ENCODE assay signal across 9 cellular contexts in the genomic region with DNA sequence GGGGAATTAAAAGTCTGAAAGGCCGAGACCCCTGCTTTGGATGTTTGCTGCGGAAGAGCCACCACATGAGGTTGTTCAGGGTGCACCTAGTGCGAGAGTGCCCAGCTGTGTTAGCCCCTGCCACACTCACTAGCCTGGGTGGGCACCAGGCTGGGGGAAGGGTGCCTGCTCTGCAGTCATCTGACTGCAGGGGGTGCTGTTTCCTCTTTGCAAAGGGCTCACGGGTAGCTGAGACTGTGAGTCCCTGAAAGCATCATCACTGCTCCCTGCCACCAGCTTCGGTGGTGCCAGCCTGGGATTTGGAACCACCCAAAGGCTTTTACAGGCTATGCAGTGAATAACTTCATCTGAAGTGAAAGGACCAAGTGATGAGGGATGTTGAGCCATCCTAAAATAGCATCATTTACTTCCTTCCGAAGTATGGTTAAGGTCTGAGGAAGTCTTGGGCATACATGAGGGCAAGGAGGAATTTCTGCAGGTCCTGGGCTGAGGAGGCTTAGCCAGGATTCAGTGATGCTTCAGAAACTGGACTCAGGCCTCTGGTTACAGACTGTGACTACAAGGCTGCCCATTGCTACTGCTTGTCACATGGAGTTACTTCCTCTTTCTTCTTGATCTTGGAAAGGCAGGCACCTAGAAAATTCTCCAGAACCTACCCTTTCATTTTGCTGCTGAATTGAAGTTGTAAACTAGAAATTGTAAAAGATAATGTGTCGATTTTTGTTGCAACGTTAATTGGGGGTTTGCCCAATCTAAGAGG.
DNase-seq lines count a peak whose midpoint lies in the region; ATAC-seq, FAIRE-seq and TF ChIP-seq lines count a peak whose summit lies in the region.
"Had no signal": no experiment of that assay in that cellular context is flagged by ENCODE, and none has a peak within 500 bp of the region (broad histone marks: within the 10 kb centered on the region; RNA-seq: fewer than 3 reads in every experiment).

No MANE protein-coding gene starts in this region.

- no peak for FAIRE-seq in keratinocyte (lab: Jason Lieb, UNC)

- H3K27ac Mint-ChIP-seq in activated T-helper 2 cell treated with anti-CD3 and anti-CD28 coated beads, Interferon-gamma antibody, Interleukin-2, Interleukin-4, amounts not matched to agents 10 μg/mL and 5 μg/mL and 100 μg/mL, durations not matched to agents 14 hours and 24 hours and 36 hours: no peak overlapping the region
- H3K27ac Mint-ChIP-seq: natural killer cell treated with Interleukin-12 subunit alpha and Interleukin-12 subunit beta and Interleukin-15 and Interleukin-18, amount 100 ng/mL, for 72 hours; T-helper 2 cell treated with Interferon-gamma antibody and Interleukin-4, amounts not matched to agents 5 μg/mL and 100 μg/mL, for 36 hours had no signal

- H3K9me1 ChIP-seq in keratinocyte (ENCODE audit: control insufficient read depth, extremely low read depth, insufficient read depth, low read length): no peaks in the 10 kb centered on the region

- H3K36me3 Mint-ChIP-seq in activated T-helper 2 cell treated with anti-CD3 and anti-CD28 coated beads, Interferon-gamma antibody, Interleukin-2, Interleukin-4, amounts not matched to agents 10 μg/mL and 5 μg/mL and 100 μg/mL, durations not matched to agents 14 hours and 24 hours and 36 hours (ENCODE audit: low read depth): no peaks in the 10 kb centered on the region
- H3K36me3 Mint-ChIP-seq: natural killer cell treated with Interleukin-12 subunit alpha and Interleukin-12 subunit beta and Interleukin-15 and Interleukin-18, amount 100 ng/mL, for 72 hours had no signal

- TF ChIP-seq POLR2A in gastroesophageal sphincter (IDR thresholded peaks at IDR 0.05): no peak

- H4K20me1 ChIP-seq in keratinocyte (ENCODE audit: control insufficient read depth, extremely low read depth, insufficient read depth, low read length): no peaks in the 10 kb centered on the region

- DNase-seq in NOMO-1 (lab: John Stamatoyannopoulos, UW; ENCODE audit: unreplicated experiment in 2 of 2) (peak; percentile 24 to 55), keratinocyte (ENCODE audit: low read depth, low spot score) (no peak), GF-D8 (lab: John Stamatoyannopoulos, UW) (no peak)
- DNase-seq in activated T-helper 2 cell treated with anti-CD3 and anti-CD28 coated beads, Interferon-gamma antibody, Interleukin-2, Interleukin-4, amounts not matched to agents 10 μg/mL and 5 μg/mL and 100 μg/mL, durations not matched to agents 14 hours and 24 hours and 36 hours (ENCODE audit: low spot score): no peak

- H3K27me3 ChIP-seq in keratinocyte (ENCODE audit: control insufficient read depth, extremely low read depth, insufficient read depth, low read length) (no peaks in the 10 kb centered on the region), gastroesophageal sphincter (no peaks in the 10 kb centered on the region)

- WGBS in gastroesophageal sphincter (ENCODE audit: low coverage in 1 of 2), 2 donors: 55 to 100% methylated on average over 2 to 3 of the region's 8 CpGs

- H3K9ac ChIP-seq in keratinocyte (ENCODE audit: control insufficient read depth, extremely low read depth, insufficient read depth, low read length): no peak overlapping the region

- no peaks in the 10 kb centered on the region for H3K79me2 ChIP-seq in keratinocyte (ENCODE audit: control insufficient read depth, insufficient read depth, low read length)

- peak; percentile 64 for ATAC-seq in GM21515 (IDR thresholded peaks at IDR 0.05; ENCODE audit: unreplicated experiment)
- no peak for ATAC-seq in gastroesophageal sphincter

- no peaks in the 10 kb centered on the region for H3K36me3 ChIP-seq in keratinocyte (ENCODE audit: control insufficient read depth in 2 of 2, extremely low read depth in 1 of 2, insufficient read depth in 2 of 2, low read length in 2 of 2)
- H3K36me3 ChIP-seq in gastroesophageal sphincter: no peaks in the 10 kb centered on the region

- intact Hi-C loops in activated T-helper 2 cell treated with anti-CD3 and anti-CD28 coated beads, Interferon-gamma antibody, Interleukin-2, Interleukin-4, amounts not matched to agents 10 μg/mL and 5 μg/mL and 100 μg/mL, durations not matched to agents 14 hours and 24 hours and 36 hours (cut with micrococcal nuclease): loop anchor here (2.0 kb wide), 1 partner anchor 203 kb away; no protein-coding TSS in a partner anchor

- no peak overlapping the region for H3K4me3 Mint-ChIP-seq in activated T-helper 2 cell treated with anti-CD3 and anti-CD28 coated beads, Interferon-gamma antibody, Interleukin-2, Interleukin-4, amounts not matched to agents 10 μg/mL and 5 μg/mL and 100 μg/mL, durations not matched to agents 14 hours and 24 hours and 36 hours (ENCODE audit: low read depth)
- H3K4me3 Mint-ChIP-seq: natural killer cell treated with Interleukin-12 subunit alpha and Interleukin-12 subunit beta and Interleukin-15 and Interleukin-18, amount 100 ng/mL, for 72 hours; T-helper 2 cell treated with Interferon-gamma antibody and Interleukin-4, amounts not matched to agents 5 μg/mL and 100 μg/mL, for 36 hours had no signal

- no peak overlapping the region for H2AFZ ChIP-seq in keratinocyte (ENCODE audit: control insufficient read depth, low read length)

- peak; percentile 80 for TF ChIP-seq CTCF in GM12873 (IDR thresholded peaks at IDR 0.05; ENCODE audit: insufficient read depth, low read depth, low read length, missing control alignments)
- TF ChIP-seq CTCF in keratinocyte (optimal IDR thresholded peaks at IDR 0.05 in 1 of 3, IDR thresholded peaks at IDR 0.05 in 1 of 3, conservative IDR thresholded peaks at IDR 0.05 in 1 of 3; ENCODE audit: extremely low read depth in 1 of 3, insufficient read depth in 2 of 3, low read length in 3 of 3): peak; percentile 46 to 81 (median 78)
- no peak for TF ChIP-seq CTCF in gastroesophageal sphincter (IDR thresholded peaks at IDR 0.05)

- H3K4me2 ChIP-seq in keratinocyte (ENCODE audit: control insufficient read depth, extremely low read depth, insufficient read depth, low read depth, low read length): no peak overlapping the region

- H3K27me3 Mint-ChIP-seq in activated T-helper 2 cell treated with anti-CD3 and anti-CD28 coated beads, Interferon-gamma antibody, Interleukin-2, Interleukin-4, amounts not matched to agents 10 μg/mL and 5 μg/mL and 100 μg/mL, durations not matched to agents 14 hours and 24 hours and 36 hours (ENCODE audit: low read depth): no peaks in the 10 kb centered on the region

- no peaks in the 10 kb centered on the region for H3K9me3 ChIP-seq in keratinocyte (ENCODE audit: control insufficient read depth, low read depth, low read length)
- H3K9me3 ChIP-seq in gastroesophageal sphincter: no peaks in the 10 kb centered on the region

- no peak overlapping the region for H3K27ac ChIP-seq in keratinocyte (ENCODE audit: control insufficient read depth, insufficient read depth, low read length)
- H3K27ac ChIP-seq in gastroesophageal sphincter: no peak overlapping the region

- no peaks in the 10 kb centered on the region for H3K9me3 Mint-ChIP-seq in activated T-helper 2 cell treated with anti-CD3 and anti-CD28 coated beads, Interferon-gamma antibody, Interleukin-2, Interleukin-4, amounts not matched to agents 10 μg/mL and 5 μg/mL and 100 μg/mL, durations not matched to agents 14 hours and 24 hours and 36 hours
- H3K9me3 Mint-ChIP-seq: natural killer cell treated with Interleukin-12 subunit alpha and Interleukin-12 subunit beta and Interleukin-15 and Interleukin-18, amount 100 ng/mL, for 72 hours; T-helper 2 cell treated with Interferon-gamma antibody and Interleukin-4, amounts not matched to agents 5 μg/mL and 100 μg/mL, for 36 hours had no signal

- H3K4me3 ChIP-seq in keratinocyte (ENCODE audit: control insufficient read depth in 2 of 3, extremely low read depth in 1 of 3, insufficient read depth in 2 of 3, low read depth in 1 of 3, low read length in 3 of 3) (no peak overlapping the region), gastroesophageal sphincter (no peak overlapping the region)

- no peak for TF ChIP-seq EP300 in gastroesophageal sphincter (IDR thresholded peaks at IDR 0.05)

- H3K4me1 Mint-ChIP-seq in activated T-helper 2 cell treated with anti-CD3 and anti-CD28 coated beads, Interferon-gamma antibody, Interleukin-2, Interleukin-4, amounts not matched to agents 10 μg/mL and 5 μg/mL and 100 μg/mL, durations not matched to agents 14 hours and 24 hours and 36 hours (ENCODE audit: low read depth): no peaks in the 10 kb centered on the region

- dilution Hi-C loops in keratinocyte (cut with MboI; ENCODE audit: extremely low pct_ligation_motif_present, low sequenced_read_pairs): no loop called here

- H3K4me1 ChIP-seq in keratinocyte (ENCODE audit: control insufficient read depth, extremely low read depth, insufficient read depth, low read length): no peaks in the 10 kb centered on the region
- no peaks in the 10 kb centered on the region for H3K4me1 ChIP-seq in gastroesophageal sphincter

Comparison
In these comparisons a context has a peak if more than half of its experiments do, and no peak if none do; other contexts are left out.
1. CTCF ChIP-seq: peak in GM12873 (single experiment) and keratinocyte (3 of 3); none in gastroesophageal sphincter (0 of 4).
2. DNase-seq: peak in NOMO-1 (2 of 2); none in keratinocyte (single experiment), GF-D8 (single experiment) and activated T-helper 2 cell treated with anti-CD3 and anti-CD28 coated beads, Interferon-gamma antibody, Interleukin-2, Interleukin-4, amounts not matched to agents 10 μg/mL and 5 μg/mL and 100 μg/mL, durations not matched to agents 14 hours and 24 hours and 36 hours (single experiment).